ENCODE assay signal across 8 cellular contexts in genomic region chr6:151391471-151392428, GRCh38. TPM values are rescaled to one million over a fixed set of nuclear protein-coding genes. Genes with fewer than 3 reads are reported as not detected.
DNase-seq lines count a peak whose midpoint lies in the region; ATAC-seq and TF ChIP-seq lines count a peak whose summit lies in the region.

Gene ZBTB2 (minus strand): TSS chr6:151391559. CDS start chr6:151373637, 17,922 bp downstream.

- peak; percentile 12 for ATAC-seq in GM19438 (IDR thresholded peaks at IDR 0.05; ENCODE audit: low read depth, unreplicated experiment)
- peak; percentile 13 for ATAC-seq in stimulated activated naive CD8-positive, alpha-beta T cell treated with anti-CD3 and anti-CD28 coated beads, Interleukin-15, amount 100 ng/mL, for 72 hours

- H3K4me3 Mint-ChIP-seq in nephron progenitor cell = peak within 1 kb of the TSS; percentile 94
- H3K4me3 Mint-ChIP-seq in stimulated activated naive CD8-positive, alpha-beta T cell treated with anti-CD3 and anti-CD28 coated beads, Interleukin-15, amount 100 ng/mL, for 72 hours = peak within 1 kb of the TSS; percentile 92 to 98

- H3K27ac Mint-ChIP-seq in nephron progenitor cell = peak within 1 kb of the TSS; percentile 98
- peak within 1 kb of the TSS; percentile 96 to 99 for H3K27ac Mint-ChIP-seq in stimulated activated naive CD8-positive, alpha-beta T cell treated with anti-CD3 and anti-CD28 coated beads, Interleukin-15, amount 100 ng/mL, for 72 hours

- H4K20me1 ChIP-seq in BLaER1 treated with 17β-estradiol and CSF1 and Interleukin-3, amounts not matched to agents 10 nM and 100 nM = peaks cover 50 to 81% (median 52%) of the 10 kb centered on the region in 11 experiments

- WGBS in HUES64 = 1% methylated on average over 44 of the region's 57 CpGs

- H3K9me3 ChIP-seq in BLaER1 treated with 17β-estradiol and CSF1 and Interleukin-3, amounts not matched to agents 10 nM and 100 nM (replicated peaks in 1 of 11) = no peaks in the 10 kb centered on the region
- H3K9me3 ChIP-seq in HUES64 (ENCODE audit: insufficient read depth, low read depth, low read length) = no peaks in the 10 kb centered on the region

- peaks cover 40% of the 10 kb centered on the region for H3K4me1 Mint-ChIP-seq in nephron progenitor cell
- peaks cover 59% of the 10 kb centered on the region for H3K4me1 Mint-ChIP-seq in stimulated activated naive CD8-positive, alpha-beta T cell treated with anti-CD3 and anti-CD28 coated beads, Interleukin-15, amount 100 ng/mL, for 72 hours

- H3K4me1 ChIP-seq in BLaER1 treated with 17β-estradiol and CSF1 and Interleukin-3, amounts not matched to agents 10 nM and 100 nM = peaks cover 41 to 70% (median 51%) of the 10 kb centered on the region in 10 experiments
- peaks cover 23% of the 10 kb centered on the region for H3K4me1 ChIP-seq in HUES64 (ENCODE audit: insufficient read depth, low read length)

- peak within 1 kb of the TSS; percentile 92 to 99 (median 97) for H3K4me3 ChIP-seq in BLaER1 treated with 17β-estradiol and CSF1 and Interleukin-3, amounts not matched to agents 10 nM and 100 nM
- H3K4me3 ChIP-seq in HUES64 (ENCODE audit: low read length) (peak within 1 kb of the TSS; percentile 89), fibroblast of villous mesenchyme (ENCODE audit: low read depth, low read length) (peak within 1 kb of the TSS; percentile 84)

- H3K27me3 Mint-ChIP-seq in nephron progenitor cell (ENCODE audit: low read depth, poor library complexity) = no peaks in the 10 kb centered on the region
- H3K27me3 Mint-ChIP-seq in stimulated activated naive CD8-positive, alpha-beta T cell treated with anti-CD3 and anti-CD28 coated beads, Interleukin-15, amount 100 ng/mL, for 72 hours = no peaks in the 10 kb centered on the region

- peak within 1 kb of the TSS; percentile 98 to 100 (median 99) for H3K9ac ChIP-seq in BLaER1 treated with 17β-estradiol and CSF1 and Interleukin-3, amounts not matched to agents 10 nM and 100 nM
- H3K9ac ChIP-seq in HUES64 (ENCODE audit: low read depth, low read length) = peak within 1 kb of the TSS; percentile 99

- H3K9me3 Mint-ChIP-seq in nephron progenitor cell = peaks cover 3% of the 10 kb centered on the region
- H3K9me3 Mint-ChIP-seq in stimulated activated naive CD8-positive, alpha-beta T cell treated with anti-CD3 and anti-CD28 coated beads, Interleukin-15, amount 100 ng/mL, for 72 hours = no peaks in the 10 kb centered on the region

- peak within 1 kb of the TSS; percentile 95 to 100 (median 99) for H3K27ac ChIP-seq in BLaER1 treated with 17β-estradiol and CSF1 and Interleukin-3, amounts not matched to agents 10 nM and 100 nM
- H3K27ac ChIP-seq in HUES64 (ENCODE audit: low read depth, low read length) = peak within 1 kb of the TSS; percentile 100

- DNase-seq in SHP77 (lab: John Stamatoyannopoulos, UW) (peak; percentile 38 to 63), fibroblast of villous mesenchyme (ENCODE audit: low read depth) (peak; percentile 87), nephron progenitor cell (peak; percentile 75)
- peak; percentile 56 for DNase-seq in activated effector memory CD4-positive, alpha-beta T cell treated with Interleukin-2 at 50 U/mL for 16 hours
- peak; percentile 75 to 76 for DNase-seq in stimulated activated naive CD8-positive, alpha-beta T cell treated with anti-CD3 and anti-CD28 coated beads, Interleukin-15, amount 100 ng/mL, for 72 hours

- peaks cover 6 to 49% (median 30%) of the 10 kb centered on the region in 11 experiments; a peak in 18 of 22 replicates for H3K36me3 ChIP-seq in BLaER1 treated with 17β-estradiol and CSF1 and Interleukin-3, amounts not matched to agents 10 nM and 100 nM
- H3K36me3 ChIP-seq in HUES64 (ENCODE audit: insufficient read depth, low read length) = peaks cover 36% of the 10 kb centered on the region

- H3K4me2 ChIP-seq in BLaER1 treated with 17β-estradiol and CSF1 and Interleukin-3, amounts not matched to agents 10 nM and 100 nM = peak within 1 kb of the TSS; percentile 74 to 97 (median 90)

- peaks cover 38% of the 10 kb centered on the region for H3K36me3 Mint-ChIP-seq in nephron progenitor cell (ENCODE audit: low read depth)

- H3K27me3 ChIP-seq in BLaER1 treated with 17β-estradiol and CSF1 and Interleukin-3, amounts not matched to agents 10 nM and 100 nM = no peaks in the 10 kb centered on the region
- no peaks in the 10 kb centered on the region for H3K27me3 ChIP-seq in HUES64 (ENCODE audit: insufficient read depth, low read length)

- TF ChIP-seq CTCF in fibroblast of villous mesenchyme (IDR thresholded peaks at IDR 0.05; ENCODE audit: insufficient read depth, low read depth, low read length) (no peak), nephron progenitor cell (IDR thresholded peaks at IDR 0.05) (no peak)

RNA-seq across cellular contexts. Expression of gene ZBTB2, which starts in this region (rescaled TPM):
- polyA plus RNA-seq in HUES64 (2013, experiment 1 of 2) = 24.3 TPM
- 22.1 TPM for polyA plus RNA-seq in HUES64 (2013, experiment 2 of 2)
- 8.7 and 10.8 TPM in 2 replicates for total RNA-seq in fibroblast of villous mesenchyme

Comparison
In these comparisons a context has a peak if more than half of its experiments do, and no peak if none do; other contexts are left out.
1. Peak in every context shown above with its lines: DNase-seq, ATAC-seq, H3K4me3 ChIP-seq and H3K27ac ChIP-seq.